ENCODE assay signal across 20 cellular contexts in the genomic region with DNA sequence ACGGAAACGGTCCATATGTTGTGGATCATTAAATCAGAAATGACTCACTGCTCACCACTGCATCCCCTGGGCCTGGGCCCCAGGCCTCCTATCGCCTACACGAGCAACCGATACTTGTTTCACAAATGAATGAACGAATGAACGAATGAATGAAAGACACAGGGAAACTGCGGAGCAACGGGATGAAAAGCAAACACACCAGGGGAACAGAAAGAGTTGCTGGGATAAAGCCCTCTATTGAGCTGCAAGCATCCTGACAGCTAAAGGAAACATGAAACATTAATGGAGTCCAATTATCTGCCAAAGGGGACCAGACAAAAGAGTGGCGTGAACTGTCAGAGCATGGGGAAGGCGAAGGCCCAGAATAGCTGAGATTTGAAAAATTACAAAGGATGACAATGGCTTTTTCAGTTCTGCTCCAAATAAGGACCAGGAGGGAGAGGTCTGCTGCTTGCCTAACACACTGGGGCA.
A peak's percentile ranks its signal among the peaks of the same experiment; 100 is the strongest.
DNase-seq lines count a peak whose midpoint lies in the region; ATAC-seq and TF ChIP-seq lines count a peak whose summit lies in the region.
"Had no signal": no experiment of that assay in that cellular context is flagged by ENCODE, and none has a peak within 500 bp of the region (broad histone marks: within the 10 kb centered on the region; RNA-seq: fewer than 3 reads in every experiment).

No MANE protein-coding gene starts in this region.

- DNase-seq in DMS 273 (lab: John Stamatoyannopoulos, UW; ENCODE audit: unreplicated experiment) (peak; percentile 49), DMS 273 treated with DMSO at 0.1 percent for 48 hours (lab: John Stamatoyannopoulos, UW) (no peak), astrocyte of the spinal cord (ENCODE audit: low read depth, low spot score) (peak; percentile 19), hippocampal formation (lab: John Stamatoyannopoulos, UW) (peak; percentile 58 to 64), substantia nigra (lab: John Stamatoyannopoulos, UW) (peak in 3 of 49 donors; percentile 29 to 52 (median 39))
- no peak for DNase-seq in activated CD4-positive, alpha-beta T cell treated with anti-CD3 and anti-CD28 coated beads, Interleukin-2, amount 10 ng/mL, durations not matched to agents 24 days and 14 days
- DNase-seq in stimulated activated CD4-positive, alpha-beta T cell treated with anti-CD3 and anti-CD28 coated beads, Interleukin-4, amount 100 ng/mL, for 1 hour, result no peak
- DNase-seq: activated CD4-positive, CD25-positive, alpha-beta regulatory T cell treated with anti-CD3 and anti-CD28 coated beads, Interleukin-2, amount 50 U/mL, for 72 hours; GF-D8; GM23248; naive thymus-derived CD4-positive, alpha-beta T cell; NCI-H1092; NCI-H226; psoas muscle; SHP77 treated with DMSO at 0.1 percent for 48 hours; stimulated activated naive CD4-positive, alpha-beta T cell; upper lobe of left lung had no signal

- H3K27ac ChIP-seq in substantia nigra (ENCODE audit: low read depth, low read length, poor library complexity, severe bottlenecking), result peak overlapping the region; percentile 80
- H3K27ac ChIP-seq: 22Rv1, GM23248, KMS-11, psoas muscle, upper lobe of left lung had no signal

- H3K9me3 Mint-ChIP-seq in stimulated activated memory B cell treated with anti-CD40 and anti-IgM and Interleukin-4, amounts not matched to agents 10 μg/mL and 1 μg/mL and 100 μg/mL, for 72 hours, result no peaks in the 10 kb centered on the region
- H3K9me3 Mint-ChIP-seq in activated CD4-positive, alpha-beta T cell treated with anti-CD3 and anti-CD28 coated beads, Interleukin-2, amount 10 ng/mL, durations not matched to agents 24 days and 14 days, result no peaks in the 10 kb centered on the region
- H3K9me3 Mint-ChIP-seq: naive thymus-derived CD4-positive, alpha-beta T cell had no signal

- no peak for TF ChIP-seq CTCF in astrocyte of the spinal cord (IDR thresholded peaks at IDR 0.05; ENCODE audit: low read depth, low read length)

- H3K27ac Mint-ChIP-seq in stimulated activated memory B cell treated with anti-CD40 and anti-IgM and Interleukin-4, amounts not matched to agents 10 μg/mL and 1 μg/mL and 100 μg/mL, for 72 hours, result no peak overlapping the region
- H3K27ac Mint-ChIP-seq in activated CD4-positive, alpha-beta T cell treated with anti-CD3 and anti-CD28 coated beads, Interleukin-2, amount 10 ng/mL, durations not matched to agents 24 days and 14 days, result no peak overlapping the region
- H3K27ac Mint-ChIP-seq: naive thymus-derived CD4-positive, alpha-beta T cell had no signal

- H3K36me3 Mint-ChIP-seq in stimulated activated memory B cell treated with anti-CD40 and anti-IgM and Interleukin-4, amounts not matched to agents 10 μg/mL and 1 μg/mL and 100 μg/mL, for 72 hours, result no peaks in the 10 kb centered on the region
- no peaks in the 10 kb centered on the region for H3K36me3 Mint-ChIP-seq in activated CD4-positive, alpha-beta T cell treated with anti-CD3 and anti-CD28 coated beads, Interleukin-2, amount 10 ng/mL, durations not matched to agents 24 days and 14 days (ENCODE audit: low read depth)

- intact Hi-C loops in activated CD4-positive, alpha-beta T cell treated with anti-CD3 and anti-CD28 coated beads, Interleukin-2, amount 10 ng/mL, durations not matched to agents 24 days and 14 days (cut with micrococcal nuclease), result no loop called here

- peaks cover 37% of the 10 kb centered on the region for H3K27me3 Mint-ChIP-seq in stimulated activated memory B cell treated with anti-CD40 and anti-IgM and Interleukin-4, amounts not matched to agents 10 μg/mL and 1 μg/mL and 100 μg/mL, for 72 hours
- peaks cover 5% of the 10 kb centered on the region for H3K27me3 Mint-ChIP-seq in activated CD4-positive, alpha-beta T cell treated with anti-CD3 and anti-CD28 coated beads, Interleukin-2, amount 10 ng/mL, durations not matched to agents 24 days and 14 days

- H3K4me3 ChIP-seq in astrocyte of the spinal cord (ENCODE audit: low read depth, low read length), result no peak overlapping the region
- H3K4me3 ChIP-seq: GM23248, psoas muscle, upper lobe of left lung had no signal

- no peak for ATAC-seq in stimulated activated memory B cell treated with anti-CD40 and anti-IgM and Interleukin-4, amounts not matched to agents 10 μg/mL and 1 μg/mL and 100 μg/mL, for 72 hours
- ATAC-seq: naive thymus-derived CD4-positive, alpha-beta T cell; psoas muscle had no signal

- no peak overlapping the region for H3K4me3 Mint-ChIP-seq in stimulated activated memory B cell treated with anti-CD40 and anti-IgM and Interleukin-4, amounts not matched to agents 10 μg/mL and 1 μg/mL and 100 μg/mL, for 72 hours
- H3K4me3 Mint-ChIP-seq in activated CD4-positive, alpha-beta T cell treated with anti-CD3 and anti-CD28 coated beads, Interleukin-2, amount 10 ng/mL, durations not matched to agents 24 days and 14 days, result no peak overlapping the region
- H3K4me3 Mint-ChIP-seq: naive thymus-derived CD4-positive, alpha-beta T cell had no signal

- no peaks in the 10 kb centered on the region for H3K4me1 Mint-ChIP-seq in stimulated activated memory B cell treated with anti-CD40 and anti-IgM and Interleukin-4, amounts not matched to agents 10 μg/mL and 1 μg/mL and 100 μg/mL, for 72 hours
- H3K4me1 Mint-ChIP-seq in activated CD4-positive, alpha-beta T cell treated with anti-CD3 and anti-CD28 coated beads, Interleukin-2, amount 10 ng/mL, durations not matched to agents 24 days and 14 days, result no peaks in the 10 kb centered on the region
- H3K4me1 Mint-ChIP-seq: naive thymus-derived CD4-positive, alpha-beta T cell had no signal

- in situ Hi-C loops in astrocyte of the spinal cord (cut with HindIII; ENCODE audit: low sequenced_read_pairs), result no loop called here

Comparison
In these comparisons a context has a peak if more than half of its experiments do, and no peak if none do; other contexts are left out.
1. DNase-seq: peak in DMS 273 (single experiment), astrocyte of the spinal cord (single experiment) and hippocampal formation (2 of 2); none in DMS 273 treated with DMSO at 0.1 percent for 48 hours (single experiment), activated CD4-positive, alpha-beta T cell treated with anti-CD3 and anti-CD28 coated beads, Interleukin-2, amount 10 ng/mL, durations not matched to agents 24 days and 14 days (single experiment) and stimulated activated CD4-positive, alpha-beta T cell treated with anti-CD3 and anti-CD28 coated beads, Interleukin-4, amount 100 ng/mL, for 1 hour (single experiment).